ENCODE assay signal across 14 cellular contexts in genomic region chr7:141960687-141961422, GRCh38. TPM values are rescaled to one million over a fixed set of nuclear protein-coding genes. Genes with fewer than 3 reads are reported as not detected.
DNase-seq lines count a peak whose midpoint lies in the region; ATAC-seq lines count a peak whose summit lies in the region.
"Had no signal": no experiment of that assay in that cellular context is flagged by ENCODE, and none has a peak within 500 bp of the region (broad histone marks: within the 10 kb centered on the region; RNA-seq: fewer than 3 reads in every experiment).

No MANE protein-coding gene starts in this region.

- H3K4me3 Mint-ChIP-seq in activated naive CD8-positive, alpha-beta T cell treated with anti-CD3 and anti-CD28 coated beads, Interleukin-2, amount 50 U/mL, for 24 hours = no peak overlapping the region
- no peak overlapping the region for H3K4me3 Mint-ChIP-seq in activated naive CD8-positive, alpha-beta T cell treated with anti-CD3 and anti-CD28 coated beads for 36 hours
- H3K4me3 Mint-ChIP-seq in stimulated activated naive B cell treated with anti-CD40 and anti-IgM and Interleukin-4, amounts not matched to agents 10 μg/mL and 1 μg/mL and 100 μg/mL, for 72 hours = peak overlapping the region; percentile 5 to 38
- H3K4me3 Mint-ChIP-seq: nephron progenitor cell had no signal

- ATAC-seq in activated naive CD8-positive, alpha-beta T cell treated with anti-CD3 and anti-CD28 coated beads, Interleukin-2, amount 50 U/mL, for 24 hours = no peak
- peak; percentile 74 for ATAC-seq in HG02970 (IDR thresholded peaks at IDR 0.05; ENCODE audit: low FRiP score, unreplicated experiment)
- ATAC-seq in stimulated activated naive B cell treated with anti-CD40 and anti-IgM and Interleukin-4, amounts not matched to agents 10 μg/mL and 1 μg/mL and 100 μg/mL, for 72 hours (replicated peaks) = peak; percentile 96 to 97

- no peaks in the 10 kb centered on the region for H3K36me3 Mint-ChIP-seq in activated naive CD8-positive, alpha-beta T cell treated with anti-CD3 and anti-CD28 coated beads, Interleukin-2, amount 50 U/mL, for 24 hours (ENCODE audit: low read depth)
- no peaks in the 10 kb centered on the region for H3K36me3 Mint-ChIP-seq in activated naive CD8-positive, alpha-beta T cell treated with anti-CD3 and anti-CD28 coated beads for 36 hours
- no peaks in the 10 kb centered on the region for H3K36me3 Mint-ChIP-seq in stimulated activated naive B cell treated with anti-CD40 and anti-IgM and Interleukin-4, amounts not matched to agents 10 μg/mL and 1 μg/mL and 100 μg/mL, for 72 hours

- H3K27me3 Mint-ChIP-seq in activated naive CD8-positive, alpha-beta T cell treated with anti-CD3 and anti-CD28 coated beads, Interleukin-2, amount 50 U/mL, for 24 hours = no peaks in the 10 kb centered on the region
- peaks cover 8% of the 10 kb centered on the region for H3K27me3 Mint-ChIP-seq in activated naive CD8-positive, alpha-beta T cell treated with anti-CD3 and anti-CD28 coated beads for 36 hours
- H3K27me3 Mint-ChIP-seq in stimulated activated naive B cell treated with anti-CD40 and anti-IgM and Interleukin-4, amounts not matched to agents 10 μg/mL and 1 μg/mL and 100 μg/mL, for 72 hours = no peaks in the 10 kb centered on the region

- H3K9me3 Mint-ChIP-seq in activated naive CD8-positive, alpha-beta T cell treated with anti-CD3 and anti-CD28 coated beads, Interleukin-2, amount 50 U/mL, for 24 hours = peaks cover 3% of the 10 kb centered on the region
- peaks cover 2% of the 10 kb centered on the region for H3K9me3 Mint-ChIP-seq in activated naive CD8-positive, alpha-beta T cell treated with anti-CD3 and anti-CD28 coated beads for 36 hours
- H3K9me3 Mint-ChIP-seq in stimulated activated naive B cell treated with anti-CD40 and anti-IgM and Interleukin-4, amounts not matched to agents 10 μg/mL and 1 μg/mL and 100 μg/mL, for 72 hours = peaks cover 9 to 13% of the 10 kb centered on the region in 2 donors

- H3K4me1 Mint-ChIP-seq in activated naive CD8-positive, alpha-beta T cell treated with anti-CD3 and anti-CD28 coated beads, Interleukin-2, amount 50 U/mL, for 24 hours = peaks cover 4% of the 10 kb centered on the region
- H3K4me1 Mint-ChIP-seq in activated naive CD8-positive, alpha-beta T cell treated with anti-CD3 and anti-CD28 coated beads for 36 hours = peaks cover 10% of the 10 kb centered on the region
- peaks cover 15 to 35% of the 10 kb centered on the region in 2 donors for H3K4me1 Mint-ChIP-seq in stimulated activated naive B cell treated with anti-CD40 and anti-IgM and Interleukin-4, amounts not matched to agents 10 μg/mL and 1 μg/mL and 100 μg/mL, for 72 hours
- H3K4me1 Mint-ChIP-seq: nephron progenitor cell had no signal

- peak overlapping the region; percentile 5 for H3K27ac Mint-ChIP-seq in activated naive CD8-positive, alpha-beta T cell treated with anti-CD3 and anti-CD28 coated beads, Interleukin-2, amount 50 U/mL, for 24 hours
- no peak overlapping the region for H3K27ac Mint-ChIP-seq in activated naive CD8-positive, alpha-beta T cell treated with anti-CD3 and anti-CD28 coated beads for 36 hours
- peak overlapping the region; percentile 62 for H3K27ac Mint-ChIP-seq in stimulated activated naive B cell treated with anti-CD40 and anti-IgM and Interleukin-4, amounts not matched to agents 10 μg/mL and 1 μg/mL and 100 μg/mL, for 72 hours
- H3K27ac Mint-ChIP-seq: nephron progenitor cell had no signal

- DNase-seq in activated naive CD8-positive, alpha-beta T cell treated with anti-CD3 and anti-CD28 coated beads, Interleukin-2, amount 50 U/mL, for 24 hours = no peak
- no peak for DNase-seq in activated naive CD8-positive, alpha-beta T cell treated with anti-CD3 and anti-CD28 coated beads for 36 hours
- DNase-seq in NOMO-1 treated with DMSO at 0.1 percent for 48 hours (lab: John Stamatoyannopoulos, UW; ENCODE audit: unreplicated experiment) (peak; percentile 88), AG08396 (ENCODE audit: low spot score) (no peak), NCI-H226 (no peak)
- no peak for DNase-seq in stimulated activated naive B cell treated with anti-CD40 and anti-IgM and Interleukin-4, amounts not matched to agents 10 μg/mL and 1 μg/mL and 100 μg/mL, for 72 hours
- DNase-seq in activated naive CD4-positive, alpha-beta T cell (lab: John Stamatoyannopoulos, UW) = no peak
- DNase-seq: effector CD8-positive, alpha-beta T cell; H7; nephron progenitor cell; stimulated activated CD4-positive, alpha-beta T cell treated with anti-CD3 and anti-CD28 coated beads, Interleukin-2, amount 100 ng/mL, for 24 hours; transverse colon; WERI-Rb-1 had no signal

RNA-seq across cellular contexts. Expression of gene TAS2R38, which starts 12.7 kb away (rescaled TPM):
- total RNA-seq in activated naive CD8-positive, alpha-beta T cell treated with anti-CD3 and anti-CD28 coated beads for 36 hours = not detected
- total RNA-seq: H7, transverse colon had no signal

RNA-seq across cellular contexts. Expression of gene CLEC5A, which starts 14.1 kb away (rescaled TPM):
- not detected for total RNA-seq in activated naive CD8-positive, alpha-beta T cell treated with anti-CD3 and anti-CD28 coated beads for 36 hours
- total RNA-seq: H7 had no signal

RNA-seq across cellular contexts. Expression of gene MGAM, which starts 34.8 kb away (rescaled TPM):
- total RNA-seq in activated naive CD8-positive, alpha-beta T cell treated with anti-CD3 and anti-CD28 coated beads for 36 hours = under 1 TPM; 0.04 to 0.08 TPM

RNA-seq across cellular contexts. Expression of gene OR9A4, which starts 44.7 kb away (rescaled TPM):
- total RNA-seq in activated naive CD8-positive, alpha-beta T cell treated with anti-CD3 and anti-CD28 coated beads for 36 hours = not detected
- total RNA-seq: H7, transverse colon had no signal

Comparison
In these comparisons a context has a peak if more than half of its experiments do, and no peak if none do; other contexts are left out.
1. H3K4me3 Mint-ChIP-seq: peak in stimulated activated naive B cell treated with anti-CD40 and anti-IgM and Interleukin-4, amounts not matched to agents 10 μg/mL and 1 μg/mL and 100 μg/mL, for 72 hours (2 of 2); none in activated naive CD8-positive, alpha-beta T cell treated with anti-CD3 and anti-CD28 coated beads, Interleukin-2, amount 50 U/mL, for 24 hours (single experiment) and activated naive CD8-positive, alpha-beta T cell treated with anti-CD3 and anti-CD28 coated beads for 36 hours (single experiment).